8 cellular contexts compared by ENCODE assay signal in the genomic region with DNA sequence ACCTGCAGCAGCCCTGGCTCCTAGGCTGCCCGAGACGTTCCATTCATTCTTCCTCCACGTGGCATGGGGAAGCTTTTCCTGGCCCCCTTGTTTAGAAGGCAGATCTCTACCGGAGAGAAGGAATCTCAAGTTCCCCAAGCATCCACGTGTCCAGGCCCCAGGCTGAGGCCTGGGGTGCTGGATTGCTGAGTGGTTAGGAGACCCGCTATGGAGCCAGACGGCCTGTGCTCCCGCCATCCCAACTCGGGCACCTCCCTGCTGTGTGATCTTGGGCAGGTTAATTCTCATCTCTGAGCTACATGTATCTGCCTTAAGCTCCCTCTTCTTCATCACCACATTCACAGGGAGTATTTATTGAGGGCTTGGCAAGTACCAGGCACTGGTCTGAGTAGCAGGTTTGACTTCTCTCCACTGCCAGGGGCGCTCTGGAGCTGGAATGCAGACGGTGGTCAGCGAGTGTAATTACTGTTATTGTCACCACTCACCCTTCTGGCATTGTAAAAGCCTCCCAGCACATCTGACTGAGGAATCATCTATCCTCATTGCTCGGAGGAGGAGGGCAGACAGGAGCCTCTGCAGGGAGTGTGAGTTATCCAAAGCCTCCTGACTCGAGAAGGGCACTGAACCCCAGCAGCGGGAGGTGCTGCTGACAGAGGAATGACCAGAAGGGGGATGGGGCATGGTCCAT. TPM values are rescaled to one million over a fixed set of nuclear protein-coding genes. Genes with fewer than 3 reads are reported as not detected.
DNase-seq lines count a peak whose midpoint lies in the region; ATAC-seq and TF ChIP-seq lines count a peak whose summit lies in the region.

No MANE protein-coding gene starts in this region.

- TF ChIP-seq CTCF in adrenal gland (IDR thresholded peaks at IDR 0.05): no peak

- H3K4me3 ChIP-seq in adrenal gland: peak overlapping the region in 1 of 4 donors; percentile 52
- H3K4me3 ChIP-seq in right cardiac atrium (ENCODE audit: low read length): no peak overlapping the region

- DNase-seq in HK-2 (ENCODE audit: unreplicated experiment): peak; percentile 85
- DNase-seq in adrenal gland: peak in 2 of 7 donors; percentile 49 to 66
- peak in 1 of 3 donors; percentile 50 for DNase-seq in right cardiac atrium
- peak; percentile 70 for DNase-seq in smooth muscle cell of the brain vasculature (ENCODE audit: low read depth, low spot score)
- no peak for DNase-seq in stimulated activated CD4-positive, alpha-beta T cell treated with anti-CD3 and anti-CD28 coated beads, Interleukin-12 subunit alpha, Interleukin-12 subunit beta, amount 100 ng/mL, for 4 hours
- DNase-seq in NCI-H1694 treated with DMSO at 0.1 percent for 48 hours (lab: John Stamatoyannopoulos, UW): no peak
- no peak for DNase-seq in SHP77 treated with DMSO at 0.1 percent for 48 hours (lab: John Stamatoyannopoulos, UW)

- no peaks in the 10 kb centered on the region for H3K36me3 ChIP-seq in adrenal gland (replicated peaks in 1 of 2)

- ATAC-seq in right cardiac atrium (peak in 1 of 2 donors; percentile 8), GM18907 (IDR thresholded peaks at IDR 0.05; ENCODE audit: unreplicated experiment) (no peak)

- intact Hi-C loops in adrenal gland (cut with DNase I): no loop called here
- intact Hi-C loops in right cardiac atrium (cut with DNase I): no loop called here

- no peaks in the 10 kb centered on the region for H3K27me3 ChIP-seq in adrenal gland
- H3K27me3 ChIP-seq in right cardiac atrium (ENCODE audit: control insufficient read depth, insufficient read depth): no peaks in the 10 kb centered on the region

- 57 to 73% (median 69%) methylated on average over 9 to 15 of the region's 15 CpGs for WGBS in adrenal gland, 4 donors
- WGBS in right cardiac atrium: 61% methylated on average over 15 of the region's 15 CpGs

- TF ChIP-seq POLR2A in adrenal gland (IDR thresholded peaks at IDR 0.05): no peak

- peaks cover 23 to 41% of the 10 kb centered on the region in 2 donors for H3K4me1 ChIP-seq in adrenal gland (replicated peaks in 1 of 2)
- H3K4me1 ChIP-seq in right cardiac atrium (ENCODE audit: control insufficient read depth, insufficient read depth, low read length): no peaks in the 10 kb centered on the region

- H3K9me3 ChIP-seq in adrenal gland (replicated peaks in 1 of 3): no peaks in the 10 kb centered on the region
- no peaks in the 10 kb centered on the region for H3K9me3 ChIP-seq in right cardiac atrium (ENCODE audit: control insufficient read depth, low read length)

- H3K27ac ChIP-seq in adrenal gland (peak overlapping the region in 3 of 5 donors; percentile 45 to 89 (median 72)), right cardiac atrium (ENCODE audit: low read length) (peak overlapping the region; percentile 3)

RNA-seq across cellular contexts. Expression of gene ADGRG1, which starts 1.1 kb away (rescaled TPM):
- total RNA-seq in adrenal gland: 10 to 100 TPM; 14.4 to 69.9 (median 44.5) TPM
- 10 to 100 TPM; 14.7 to 45.0 (median 19.8) TPM for polyA plus RNA-seq in adrenal gland
- total RNA-seq in right cardiac atrium: 10 to 100 TPM; 10.2 to 24.1 (median 17.4) TPM
- 15.0 TPM for polyA plus RNA-seq in right cardiac atrium

RNA-seq across cellular contexts. Expression of gene ADGRG3, which starts 40.8 kb away (rescaled TPM):
- total RNA-seq in adrenal gland: 1 to 10 TPM in 1 of 8 donors, under 1 TPM in 4, not detected in 3; 0.14 to 1.5 (median 0.50) TPM
- 1 to 10 TPM in 1 of 3 donors, under 1 TPM in 2; 0.20 to 2.0 (median 0.40) TPM for polyA plus RNA-seq in adrenal gland
- total RNA-seq in right cardiac atrium: under 1 TPM; 0.11 to 0.66 (median 0.19) TPM
- 0.11 TPM for polyA plus RNA-seq in right cardiac atrium

Comparison
In these comparisons a context has a peak if more than half of its experiments do, and no peak if none do; other contexts are left out.
1. DNase-seq: peak in HK-2 (single experiment) and smooth muscle cell of the brain vasculature (single experiment); none in stimulated activated CD4-positive, alpha-beta T cell treated with anti-CD3 and anti-CD28 coated beads, Interleukin-12 subunit alpha, Interleukin-12 subunit beta, amount 100 ng/mL, for 4 hours (single experiment), NCI-H1694 treated with DMSO at 0.1 percent for 48 hours (single experiment) and SHP77 treated with DMSO at 0.1 percent for 48 hours (single experiment).